Comparison of ENCODE assay signal across 12 cellular contexts in genomic region chr13:29436291-29436690, GRCh38.
DNase-seq lines count a peak whose midpoint lies in the region; ATAC-seq and TF ChIP-seq lines count a peak whose summit lies in the region.
"Had no signal": no experiment of that assay in that cellular context is flagged by ENCODE, and none has a peak within 500 bp of the region (broad histone marks: within the 10 kb centered on the region; RNA-seq: fewer than 3 reads in every experiment).

No MANE protein-coding gene starts in this region.

- no peak for TF ChIP-seq EP300 in gastroesophageal sphincter (IDR thresholded peaks at IDR 0.05)
- TF ChIP-seq EP300 in suprapubic skin (IDR thresholded peaks at IDR 0.05) = no peak

- no peak for TF ChIP-seq POLR2A in gastroesophageal sphincter (IDR thresholded peaks at IDR 0.05)
- TF ChIP-seq POLR2A in spleen (IDR thresholded peaks at IDR 0.05) = no peak
- no peak for TF ChIP-seq POLR2A in suprapubic skin (IDR thresholded peaks at IDR 0.05)

- in situ Hi-C loops in KBM-7 (cut with MboI; ENCODE audit: low pct_unique_long_range_greater_than_20kb, low sequenced_read_pairs) = no loop called here

- peak overlapping the region; percentile 88 to 90 for H3K27ac ChIP-seq in ascending aorta
- H3K27ac ChIP-seq in gastroesophageal sphincter = peak overlapping the region; percentile 71 to 84 (median 78)
- peak overlapping the region in 6 of 8 donors; percentile 40 to 73 (median 60) for H3K27ac ChIP-seq in spleen
- H3K27ac ChIP-seq in suprapubic skin = no peak overlapping the region

- intact Hi-C loops in ascending aorta (cut with DNase I) = loop anchor here (5.0 to 10.0 kb wide), 6 partner anchors 301 to 1726 kb away; partner anchors contain the start of genes HSPH1 and USPL1
- intact Hi-C loops in spleen (cut with DNase I; ENCODE audit: low total_unique reads) = no loop called here

- no peaks in the 10 kb centered on the region for H3K36me3 ChIP-seq in ascending aorta
- no peaks in the 10 kb centered on the region for H3K36me3 ChIP-seq in gastroesophageal sphincter
- no peaks in the 10 kb centered on the region for H3K36me3 ChIP-seq in spleen
- H3K36me3 ChIP-seq in suprapubic skin = no peaks in the 10 kb centered on the region

- 17 to 22% methylated on average over 1 of the region's 1 CpG for WGBS in gastroesophageal sphincter (ENCODE audit: low coverage in 1 of 2), 2 donors
- WGBS in spleen, 5 donors = 13 to 78% (median 63%) methylated on average over 1 of the region's 1 CpG
- WGBS in suprapubic skin = 75% methylated on average over 1 of the region's 1 CpG

- TF ChIP-seq CTCF in ascending aorta (IDR thresholded peaks at IDR 0.05) (no peak), gastroesophageal sphincter (IDR thresholded peaks at IDR 0.05) (no peak), spleen (IDR thresholded peaks at IDR 0.05 in 8 of 11, conservative IDR thresholded peaks at IDR 0.05 in 3 of 11) (no peak), suprapubic skin (IDR thresholded peaks at IDR 0.05) (no peak)

- no peak overlapping the region for H3K4me3 ChIP-seq in ascending aorta
- H3K4me3 ChIP-seq in gastroesophageal sphincter = no peak overlapping the region
- H3K4me3 ChIP-seq in spleen = no peak overlapping the region
- H3K4me3 ChIP-seq in suprapubic skin = no peak overlapping the region

- H3K9me3 ChIP-seq in ascending aorta (no peaks in the 10 kb centered on the region), gastroesophageal sphincter (no peaks in the 10 kb centered on the region), spleen (no peaks in the 10 kb centered on the region), suprapubic skin (no peaks in the 10 kb centered on the region)

- ATAC-seq in gastroesophageal sphincter (no peak), GM21619 (IDR thresholded peaks at IDR 0.05; ENCODE audit: unreplicated experiment) (no peak)

- peaks cover 22 to 59% of the 10 kb centered on the region in 2 donors for H3K4me1 ChIP-seq in ascending aorta
- H3K4me1 ChIP-seq in gastroesophageal sphincter = peaks cover 5 to 72% (median 15%) of the 10 kb centered on the region in 3 donors
- peaks cover 0 to 9% (median 0%) of the 10 kb centered on the region in 6 donors for H3K4me1 ChIP-seq in spleen
- H3K4me1 ChIP-seq in suprapubic skin = peaks cover 12% of the 10 kb centered on the region

- peak; percentile 39 for DNase-seq in H4 (ENCODE audit: low spot score)
- no peak for DNase-seq in ascending aorta (ENCODE audit: low spot score in 2 of 2)
- DNase-seq in spleen = no peak
- no peak for DNase-seq in midbrain (lab: John Stamatoyannopoulos, UW)
- DNase-seq in suprapubic skin (ENCODE audit: low spot score in 2 of 2) = no peak
- DNase-seq in KBM-7 = no peak
- DNase-seq: activated naive CD4-positive, alpha-beta T cell treated with anti-CD3 and anti-CD28 coated beads, Interleukin-2, amount 10 ng/mL, durations not matched to agents 7 days and 5 days; COR-L47; naive B cell; NCI-H187 treated with DMSO at 0.1 percent for 48 hours had no signal

- no peaks in the 10 kb centered on the region for H3K27me3 ChIP-seq in ascending aorta
- no peaks in the 10 kb centered on the region for H3K27me3 ChIP-seq in gastroesophageal sphincter
- peaks cover 0 to 16% (median 0%) of the 10 kb centered on the region in 7 donors for H3K27me3 ChIP-seq in spleen (replicated peaks in 1 of 7)
- no peaks in the 10 kb centered on the region for H3K27me3 ChIP-seq in suprapubic skin
